In the genomic region with DNA sequence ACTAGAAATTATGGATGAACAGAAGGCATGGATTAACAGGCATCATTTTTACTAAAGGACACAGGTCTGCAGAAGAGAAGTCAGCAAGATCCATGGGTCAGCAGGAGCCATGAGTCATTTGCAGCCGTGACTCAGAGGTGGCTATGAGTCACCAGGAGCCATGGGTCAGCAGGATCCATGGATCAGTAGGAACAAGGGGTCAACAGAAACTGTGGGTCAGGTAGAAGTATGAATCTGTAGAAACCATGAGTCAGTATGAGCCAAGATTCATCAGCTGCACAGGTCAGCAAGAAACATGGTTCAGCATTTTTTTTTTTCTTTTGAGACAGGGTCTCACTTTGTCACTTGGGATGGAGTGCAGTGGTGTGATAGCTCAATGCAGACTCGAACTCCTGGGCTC, we compare ENCODE assay signal across 27 cellular contexts. TPM values are rescaled to one million over a fixed set of nuclear protein-coding genes. Genes with fewer than 3 reads are reported as not detected.
DNase-seq lines count a peak whose midpoint lies in the region; ATAC-seq, FAIRE-seq and TF ChIP-seq lines count a peak whose summit lies in the region.
"Had no signal": no experiment of that assay in that cellular context is flagged by ENCODE, and none has a peak within 500 bp of the region (broad histone marks: within the 10 kb centered on the region; RNA-seq: fewer than 3 reads in every experiment).

No MANE protein-coding gene starts in this region.

- no peak overlapping the region for H2BK5ac ChIP-seq in mesendoderm (ENCODE audit: low read length)

- peaks cover 2% of the 10 kb centered on the region for H3K9me3 Mint-ChIP-seq in neural progenitor cell
- H3K9me3 Mint-ChIP-seq: stimulated activated naive CD8-positive, alpha-beta T cell treated with anti-CD3 and anti-CD28 coated beads, Interleukin-15, Interleukin-2, amounts not matched to agents 100 ng/mL and 50 ng/mL, for 24 hours had no signal

- no peaks in the 10 kb centered on the region for H3K79me2 ChIP-seq in K562 (ENCODE audit: control insufficient read depth, insufficient read depth, low read length)
- no peaks in the 10 kb centered on the region for H3K79me2 ChIP-seq in mesendoderm (ENCODE audit: control insufficient read depth, insufficient read depth, low read length)
- H3K79me2 ChIP-seq in neural progenitor cell (ENCODE audit: low read depth): no peaks in the 10 kb centered on the region

- H3K36me3 ChIP-seq in K562 (ENCODE audit: control insufficient read depth, insufficient read depth, low read length): no peaks in the 10 kb centered on the region
- no peaks in the 10 kb centered on the region for H3K36me3 ChIP-seq in mesendoderm (ENCODE audit: control insufficient read depth, insufficient read depth, low read length)
- no peaks in the 10 kb centered on the region for H3K36me3 ChIP-seq in neural progenitor cell
- H3K36me3 ChIP-seq: tibial artery had no signal

- no peak overlapping the region for H2BK15ac ChIP-seq in mesendoderm (replicated peaks; ENCODE audit: low read depth)

- peaks cover 4% of the 10 kb centered on the region for H3K9me1 ChIP-seq in K562 (ENCODE audit: control insufficient read depth, insufficient read depth, low read length)

- H3K36me3 Mint-ChIP-seq in neural progenitor cell: no peaks in the 10 kb centered on the region
- H3K36me3 Mint-ChIP-seq: CD4-positive, CD25-positive, alpha-beta regulatory T cell; IgD-negative memory B cell had no signal

- POLR2A ChIA-PET in K562 (lab: Yijun Ruan, JAX): no interaction called here

- no TSS peak for BruUV-seq in K562 (replicated peaks; lab: Mats Ljungman, UMichigan)

- H3K27ac ChIP-seq in K562 (ENCODE audit: extremely low read depth, low read depth, low read length): no peak overlapping the region
- H3K27ac ChIP-seq in mesendoderm (ENCODE audit: low read depth, low read length): no peak overlapping the region
- no peak overlapping the region for H3K27ac ChIP-seq in neural progenitor cell
- H3K27ac ChIP-seq: dorsolateral prefrontal cortex, tibial artery had no signal

- H3K23ac ChIP-seq in mesendoderm (ENCODE audit: low read length): no peak overlapping the region

- TF ChIP-seq POLR2A in K562 (conservative IDR thresholded peaks at IDR 0.05): no peak

- no peak overlapping the region for H3K4me3 ChIP-seq in K562
- no peak overlapping the region for H3K4me3 ChIP-seq in mesendoderm (ENCODE audit: low read length)
- no peak overlapping the region for H3K4me3 ChIP-seq in neural progenitor cell
- H3K4me3 ChIP-seq: dorsolateral prefrontal cortex, mucosa of descending colon, smooth muscle cell, tibial artery had no signal

- no peak overlapping the region for H3K27ac Mint-ChIP-seq in neural progenitor cell
- H3K27ac Mint-ChIP-seq: activated T-cell treated with anti-CD3 and anti-CD28 coated beads, Interleukin-2, amount 50 U/mL, for 24 hours; CD4-positive, CD25-positive, alpha-beta regulatory T cell; IgD-negative memory B cell; stimulated activated naive CD8-positive, alpha-beta T cell treated with anti-CD3 and anti-CD28 coated beads, Interleukin-15, Interleukin-2, amounts not matched to agents 100 ng/mL and 50 ng/mL, for 24 hours had no signal

- FAIRE-seq in K562 (lab: Jason Lieb, UNC): peak; percentile 86
- FAIRE-seq: frontal cortex had no signal

- peak; percentile 61 for ATAC-seq in K562
- ATAC-seq in HG03520 (IDR thresholded peaks at IDR 0.05; ENCODE audit: unreplicated experiment): no peak
- ATAC-seq: activated CD4-positive, CD25-positive, alpha-beta regulatory T cell treated with anti-CD3 and anti-CD28 coated beads, Interleukin-2, amount 50 U/mL, for 24 hours; mucosa of descending colon had no signal

- H4K20me1 ChIP-seq in K562 (replicated peaks; ENCODE audit: control insufficient read depth, insufficient read depth, low read length) (no peaks in the 10 kb centered on the region), neural progenitor cell (ENCODE audit: low read depth) (no peaks in the 10 kb centered on the region)

- TF ChIP-seq CTCF in K562 (IDR thresholded peaks at IDR 0.05 in 2 of 3, conservative IDR thresholded peaks at IDR 0.05 in 1 of 3; ENCODE audit: insufficient read depth in 2 of 3, low read depth in 1 of 3, low read length in 3 of 3) (no peak), neural progenitor cell (IDR thresholded peaks at IDR 0.05) (no peak)

- no peak overlapping the region for H3K4me3 Mint-ChIP-seq in neural progenitor cell
- H3K4me3 Mint-ChIP-seq: activated T-cell treated with anti-CD3 and anti-CD28 coated beads, Interleukin-2, amount 50 U/mL, for 24 hours; CD4-positive, CD25-positive, alpha-beta regulatory T cell; IgD-negative memory B cell; stimulated activated naive CD8-positive, alpha-beta T cell treated with anti-CD3 and anti-CD28 coated beads, Interleukin-15, Interleukin-2, amounts not matched to agents 100 ng/mL and 50 ng/mL, for 24 hours had no signal

- DNase-seq in ELF-1 (ENCODE audit: low read depth, low spot score): peak; percentile 40
- DNase-seq in M059J (ENCODE audit: low read depth): peak; percentile 70
- DNase-seq in K562 (ENCODE audit: extremely low read depth in 1 of 4, low spot score in 3 of 4): peak; percentile 42 to 58 (median 48)
- peak; percentile 68 for DNase-seq in mesendoderm
- DNase-seq in OCI-M2 (lab: John Stamatoyannopoulos, UW; ENCODE audit: unreplicated experiment): no peak
- no peak for DNase-seq in neural progenitor cell (ENCODE audit: low spot score)
- DNase-seq in middle frontal gyrus (ENCODE audit: extremely low spot score, low spot score): no peak
- DNase-seq: activated naive CD4-positive, alpha-beta T cell; activated T-cell treated with anti-CD3 and anti-CD28 coated beads, Interleukin-2, amount 50 U/mL, for 24 hours; amniotic stem cell; caudate nucleus; CD4-positive, CD25-positive, alpha-beta regulatory T cell; DMS79 treated with DMSO at 0.1 percent for 48 hours; dorsolateral prefrontal cortex; mucosa of descending colon; MV-4-11; NCI-H187; NCI-H748 treated with DMSO at 0.1 percent for 48 hours; stimulated activated CD4-positive, alpha-beta T cell treated with anti-CD3 and anti-CD28 coated beads, Interleukin-4, amount 100 ng/mL, for 1 hour; tibial artery had no signal

- no peaks in the 10 kb centered on the region for H3K27me3 Mint-ChIP-seq in neural progenitor cell (ENCODE audit: insufficient read depth, low read depth)

- in situ Hi-C loops in K562 (cut with MboI): no loop called here

- H3K9me3 ChIP-seq in K562 (replicated peaks; ENCODE audit: control insufficient read depth, insufficient read depth, low read depth, low read length) (no peaks in the 10 kb centered on the region), neural progenitor cell (ENCODE audit: low read depth) (no peaks in the 10 kb centered on the region)
- H3K9me3 ChIP-seq: mucosa of descending colon, tibial artery had no signal

- H3K79me1 ChIP-seq in mesendoderm (ENCODE audit: low read length): no peaks in the 10 kb centered on the region

- WGBS in K562 (ENCODE audit: insufficient coverage, low coverage, missing lambda C conversion rate): 0% methylated on average over 2 of the region's 2 CpGs
- WGBS in mesendoderm (ENCODE audit: extremely low coverage, insufficient coverage, low lambda C conversion rate): no CpG with 5 or more reads among the region's 2 CpGs

- no peak overlapping the region for H4K5ac ChIP-seq in mesendoderm (ENCODE audit: low read length)

- H3K4me2 ChIP-seq in K562 (ENCODE audit: insufficient read depth, low read length): no peak overlapping the region
- no peak overlapping the region for H3K4me2 ChIP-seq in mesendoderm (ENCODE audit: low read length)
- no peak overlapping the region for H3K4me2 ChIP-seq in neural progenitor cell
- H3K4me2 ChIP-seq: smooth muscle cell had no signal

- intact Hi-C loops in K562 (cut with micrococcal nuclease): no loop called here

- H3K56ac ChIP-seq in mesendoderm (ENCODE audit: low read length): no peak overlapping the region

- H3K4me1 ChIP-seq in K562 (replicated peaks in 1 of 2; ENCODE audit: control insufficient read depth in 2 of 2, insufficient read depth in 2 of 2, low read length in 2 of 2): no peaks in the 10 kb centered on the region
- H3K4me1 ChIP-seq in mesendoderm (ENCODE audit: control insufficient read depth, low read depth, low read length): no peaks in the 10 kb centered on the region
- H3K4me1 ChIP-seq in neural progenitor cell: no peaks in the 10 kb centered on the region
- H3K4me1 ChIP-seq: tibial artery had no signal

- peaks cover 3% of the 10 kb centered on the region for H3K4me1 Mint-ChIP-seq in neural progenitor cell
- H3K4me1 Mint-ChIP-seq: CD4-positive, CD25-positive, alpha-beta regulatory T cell; IgD-negative memory B cell had no signal

- CTCF ChIA-PET in K562 (lab: Yijun Ruan, JAX; ENCODE audit: low intra/inter-chr PET ratio): interaction anchor here (0.6 kb wide), 1 partner anchor 353 kb away, joined by 3 read pairs; no protein-coding TSS in a partner anchor

- TF ChIP-seq EP300 in K562 (IDR thresholded peaks at IDR 0.05; ENCODE audit: low read length): peak; percentile 21; the same call in 1 of the 2 replicates

- no peak overlapping the region for H2BK120ac ChIP-seq in mesendoderm (ENCODE audit: low read depth, low read length)

- H2AFZ ChIP-seq in K562 (ENCODE audit: low read depth, low read length): no peak overlapping the region
- H2AFZ ChIP-seq in neural progenitor cell (replicated peaks): no peak overlapping the region

- TF ChIP-seq RAD21 in K562 (CRISPR knock-in tag; conservative IDR thresholded peaks at IDR 0.05 in 1 of 2, IDR thresholded peaks at IDR 0.05 in 1 of 2): no peak

- H4K8ac ChIP-seq in mesendoderm (ENCODE audit: low read depth, low read length): no peak overlapping the region

- H3K27me3 ChIP-seq in K562 (ENCODE audit: control insufficient read depth in 2 of 2, insufficient read depth in 2 of 2, low read length in 2 of 2) (no peaks in the 10 kb centered on the region), mesendoderm (ENCODE audit: insufficient read depth, low read length, poor library complexity) (no peaks in the 10 kb centered on the region), neural progenitor cell (no peaks in the 10 kb centered on the region)
- H3K27me3 ChIP-seq: tibial artery had no signal

- no peaks in the 10 kb centered on the region for H3F3A ChIP-seq in neural progenitor cell (ENCODE audit: low read depth)

- H3K9ac ChIP-seq in K562 (ENCODE audit: insufficient read depth in 1 of 2, low read depth in 2 of 2, low read length in 2 of 2) (no peak overlapping the region), mesendoderm (ENCODE audit: low read length) (no peak overlapping the region), neural progenitor cell (no peak overlapping the region)

- no peak overlapping the region for H3K4ac ChIP-seq in mesendoderm (ENCODE audit: low read depth, low read length)

- H2AK5ac ChIP-seq in mesendoderm (ENCODE audit: low read length): no peak overlapping the region

- H3K18ac ChIP-seq in mesendoderm (ENCODE audit: low read length): no peak overlapping the region

RNA-seq across cellular contexts. Expression of a gene that starts 58.2 kb away (rescaled TPM):
- total RNA-seq in M059J (2014; rRNA removed; shearing (Covaris generic)): not detected in 2 replicates
- total RNA-seq in K562 (2011; cell fraction: chromatin; rRNA removed; ENCODE audit: low replicate concordance): not detected in 2 replicates
- total RNA-seq in K562 (2011; cell fraction: nucleolus; rRNA removed): not detected in 2 replicates
- total RNA-seq in K562 (2011; cell fraction: nucleoplasm; rRNA removed): not detected in 2 replicates
- total RNA-seq in K562 (2014; rRNA removed) (not detected in 2 replicates), K562 (2014; rRNA removed; fragmentation: Illumina TruSeq; extraction: Trizol) (not detected in 2 replicates), K562 (2015; rRNA removed; fragmentation: Illumina TruSeq; extraction: Trizol) (not detected in 2 replicates), K562 (2021) (not detected in 2 replicates), neural progenitor cell (ENCODE audit: low replicate concordance) (1.8 and 2.5 TPM in 2 replicates)
- polyA plus RNA-seq in K562 (2011; rRNA removed) (not detected in 2 replicates), K562 (2014; fragmentation: Illumina TruSeq; extraction: Trizol) (not detected in 2 replicates), K562 (2014; fragmentation: Nextera tagmentation; extraction: Ambion mirVana) (not detected), K562 (2014; rRNA removed) (not detected in 2 replicates)
- not detected in 2 replicates for polyA plus RNA-seq in K562 (2011; cell fraction: cytosol; rRNA removed)
- polyA plus RNA-seq in K562 (2011; cell fraction: nucleus; rRNA removed): not detected in 2 replicates
- polyA plus RNA-seq in K562 (2012): not detected in 2 replicates
- not detected in 2 replicates for polyA minus RNA-seq in K562 (2011; rRNA and poly(A)+ RNA removed)
- not detected in 2 replicates for polyA minus RNA-seq in K562 (2011; cell fraction: cytosol; rRNA and poly(A)+ RNA removed)
- not detected in 2 replicates for polyA minus RNA-seq in K562 (2011; cell fraction: nucleus; rRNA and poly(A)+ RNA removed)
- 2.6 TPM for polyA plus RNA-seq in mesendoderm (2013, experiment 1 of 2)
- 2.4 TPM for polyA plus RNA-seq in mesendoderm (2013, experiment 2 of 2)
- total RNA-seq: CD4-positive, CD25-positive, alpha-beta regulatory T cell; pulmonary artery endothelial cell had no signal
- polyA plus RNA-seq: CD4-positive, CD25-positive, alpha-beta regulatory T cell; IgD-negative memory B cell had no signal

Comparison
In these comparisons a context has a peak if more than half of its experiments do, and no peak if none do; other contexts are left out.
1. DNase-seq: peak in ELF-1 (single experiment), M059J (single experiment), K562 (4 of 4) and mesendoderm (single experiment); none in OCI-M2 (single experiment), neural progenitor cell (single experiment) and middle frontal gyrus (single experiment).